Comparison of ENCODE assay signal across 10 cellular contexts in the genomic region with DNA sequence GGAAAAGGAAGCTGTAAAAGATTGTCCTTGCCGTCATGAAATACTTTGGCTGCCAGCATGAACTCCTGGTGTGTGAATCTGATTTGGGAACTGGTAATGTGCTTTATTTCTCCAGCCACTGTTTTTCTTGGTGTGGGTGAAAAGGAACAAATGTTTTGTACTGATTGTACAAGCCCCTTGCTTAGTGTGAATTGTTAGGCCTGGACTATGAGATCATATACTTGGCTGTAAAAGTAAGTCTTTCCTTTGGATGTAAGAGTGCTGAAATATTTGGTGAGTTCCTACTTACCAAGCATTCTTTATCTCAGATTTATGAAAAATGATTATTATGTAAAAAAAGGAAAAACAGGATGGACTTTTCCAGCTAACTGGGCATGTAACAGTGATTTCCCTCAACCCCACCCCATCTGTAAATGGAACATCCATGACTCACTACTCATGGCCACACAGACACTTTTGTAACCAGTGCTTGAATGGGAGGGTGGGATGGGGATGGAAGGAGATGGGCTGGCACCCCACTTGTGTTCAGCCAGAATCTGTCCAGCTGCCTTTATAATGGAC. TPM values are rescaled to one million over a fixed set of nuclear protein-coding genes. Genes with fewer than 3 reads are reported as not detected.
DNase-seq lines count a peak whose midpoint lies in the region; ATAC-seq, FAIRE-seq and TF ChIP-seq lines count a peak whose summit lies in the region.
"Had no signal": no experiment of that assay in that cellular context is flagged by ENCODE, and none has a peak within 500 bp of the region (broad histone marks: within the 10 kb centered on the region; RNA-seq: fewer than 3 reads in every experiment).

No MANE protein-coding gene starts in this region.

- ATAC-seq in HCT116 = no peak
- no peak for ATAC-seq in HG03432 (IDR thresholded peaks at IDR 0.05; ENCODE audit: unreplicated experiment)
- no peak for ATAC-seq in GM21528 (IDR thresholded peaks at IDR 0.05; ENCODE audit: low FRiP score, unreplicated experiment)
- ATAC-seq: naive thymus-derived CD4-positive, alpha-beta T cell had no signal

- intact Hi-C loops in HCT116 (cut with micrococcal nuclease) = no loop called here

- CTCF ChIA-PET in HCT116 (lab: Charles Lee) = no interaction called here

- FAIRE-seq in bronchial epithelial cell (lab: Jason Lieb, UNC) (no peak), small intestine (lab: Jason Lieb, UNC) (no peak)

- H3K9me3 ChIP-seq in HCT116 (ENCODE audit: control insufficient read depth in 1 of 2, insufficient read depth in 1 of 2, low read depth in 1 of 2, low read length in 2 of 2) (no peaks in the 10 kb centered on the region), small intestine (ENCODE audit: control insufficient read depth, low read depth) (no peaks in the 10 kb centered on the region)

- no peaks in the 10 kb centered on the region for H4K20me1 ChIP-seq in HCT116 (ENCODE audit: insufficient read depth)

- POLR2A ChIA-PET in HCT116 (lab: Charles Lee) = no interaction called here

- TF ChIP-seq RAD21 in HCT116 (IDR thresholded peaks at IDR 0.05; ENCODE audit: low read depth) = no peak

- H3K4me3 ChIP-seq in HCT116 (replicated peaks in 1 of 2; ENCODE audit: low read depth in 1 of 2, low read length in 2 of 2) (no peak overlapping the region), bronchial epithelial cell (ENCODE audit: low read depth, low read length) (no peak overlapping the region), small intestine (ENCODE audit: low read depth in 1 of 2, low read length in 2 of 2) (no peak overlapping the region)

- H3K27ac ChIP-seq in HCT116 (ENCODE audit: low read depth, low read length) = no peak overlapping the region
- H3K27ac ChIP-seq in small intestine (ENCODE audit: low read depth in 1 of 2, low read length in 1 of 2) = peak overlapping the region in 1 of 2 donors; percentile 88

- H3K27me3 ChIP-seq in HCT116 (ENCODE audit: insufficient read depth, low read length) = no peaks in the 10 kb centered on the region
- H3K27me3 ChIP-seq in bronchial epithelial cell (ENCODE audit: control insufficient read depth, insufficient read depth, low read length) = no peaks in the 10 kb centered on the region
- H3K27me3 ChIP-seq in small intestine (ENCODE audit: control insufficient read depth in 2 of 2, insufficient read depth in 2 of 2, low read length in 2 of 2) = no peaks in the 10 kb centered on the region

- BruUV-seq in HCT116 (replicated peaks; lab: Mats Ljungman, UMichigan) = no TSS peak

- 47 to 57% (median 54%) methylated on average over 1 of the region's 1 CpG for WGBS in small intestine, 3 donors

- no peaks in the 10 kb centered on the region for H3K9me2 ChIP-seq in HCT116 (ENCODE audit: insufficient read depth)

- no peak overlapping the region for H3K4me2 ChIP-seq in HCT116 (ENCODE audit: low read length)

- H3K36me3 ChIP-seq in HCT116 (ENCODE audit: control insufficient read depth in 1 of 2, insufficient read depth in 2 of 2, low read length in 2 of 2) = no peaks in the 10 kb centered on the region
- no peaks in the 10 kb centered on the region for H3K36me3 ChIP-seq in bronchial epithelial cell (ENCODE audit: control insufficient read depth, insufficient read depth, low read length)
- H3K36me3 ChIP-seq in small intestine (ENCODE audit: control insufficient read depth in 2 of 2, insufficient read depth in 2 of 2, low read length in 2 of 2) = no peaks in the 10 kb centered on the region

- no peak overlapping the region for H2AFZ ChIP-seq in HCT116 (ENCODE audit: low read depth, low read length, poor library complexity, severe bottlenecking)

- TF ChIP-seq POLR2A in HCT116 (IDR thresholded peaks at IDR 0.05; ENCODE audit: borderline replicate concordance, extremely low read depth, insufficient read depth, insufficient read length) = no peak

- H3K9ac ChIP-seq in HCT116 (ENCODE audit: low read length) = no peak overlapping the region

- RAD21 ChIA-PET in HCT116 (lab: Charles Lee; ENCODE audit: low non-redundant PET in 1 of 2, low total read pairs in 2 of 2, uncharacterized antibody in 2 of 2, unreplicated experiment in 2 of 2) = no interaction called here

- no peak for DNase-seq in HCT116 (ENCODE audit: low read depth, low spot score)
- DNase-seq in bronchial epithelial cell (ENCODE audit: low read depth) = peak; percentile 64
- peak; percentile 66 for DNase-seq in inferior parietal cortex (ENCODE audit: extremely low spot score)
- peak; percentile 37 for DNase-seq in small intestine
- DNase-seq in GM19240 (ENCODE audit: insufficient read length, low spot score) = no peak
- DNase-seq in NCI-H1105 treated with DMSO at 0.1 percent for 48 hours (lab: John Stamatoyannopoulos, UW) = no peak
- DNase-seq: Karpas-422; naive thymus-derived CD4-positive, alpha-beta T cell had no signal

- TF ChIP-seq CTCF in HCT116 (IDR thresholded peaks at IDR 0.05 in 2 of 3, conservative IDR thresholded peaks at IDR 0.05 in 1 of 3; ENCODE audit: borderline replicate concordance in 1 of 3, insufficient read depth in 1 of 3, low read depth in 2 of 3, low read length in 2 of 3) (no peak), bronchial epithelial cell (IDR thresholded peaks at IDR 0.05; ENCODE audit: insufficient read depth, low read length, severe bottlenecking) (no peak)

- H3K4me1 ChIP-seq in HCT116 (ENCODE audit: control insufficient read depth in 1 of 2, insufficient read depth in 2 of 2, low read length in 2 of 2) = peaks cover 0 to 7% of the 10 kb centered on the region in 2 experiments; a peak in 2 of 4 replicates
- peaks cover 0 to 20% of the 10 kb centered on the region in 2 donors for H3K4me1 ChIP-seq in small intestine (ENCODE audit: control insufficient read depth in 2 of 2, insufficient read depth in 1 of 2, low read depth in 1 of 2, low read length in 1 of 2)

- no peaks in the 10 kb centered on the region; the same call in 1 of the 2 replicates for H3K79me2 ChIP-seq in HCT116 (ENCODE audit: insufficient read depth, low read length)

TF ChIP-seq in HCT116, 20 proteins besides CTCF, POLR2A, EP300 and RAD21:
- TF ChIP-seq SIN3A (IDR thresholded peaks at IDR 0.05; ENCODE audit: low read depth) (no peak), FOSL1 (IDR thresholded peaks at IDR 0.05; ENCODE audit: low read depth) (0 out of 2 replicates have a peak, but pooled peaks have one; percentile 9), SP1 (IDR thresholded peaks at IDR 0.05; ENCODE audit: low read depth) (no peak)
TF ChIP-seq in HCT116: peak in this region for 1.

RNA-seq across cellular contexts. Expression of a gene that starts 6.3 kb away (rescaled TPM):
- total RNA-seq in HCT116 (2021; ENCODE audit: unreplicated experiment) = 4.8 TPM
- polyA plus RNA-seq in HCT116 (2012) = 0.81 and 1.2 TPM in 2 replicates
- 16.5 and 16.6 TPM in 2 replicates for total RNA-seq in bronchial epithelial cell
- 1 to 10 TPM; 3.5 to 9.6 (median 3.8) TPM for polyA plus RNA-seq in small intestine

RNA-seq across cellular contexts. Expression of a gene that starts 52.0 kb away (rescaled TPM):
- total RNA-seq in HCT116 (2021; ENCODE audit: unreplicated experiment) = 48.2 TPM
- polyA plus RNA-seq in HCT116 (2012) = 16.1 and 27.2 TPM in 2 replicates
- 16.3 and 18.1 TPM in 2 replicates for total RNA-seq in bronchial epithelial cell
- polyA plus RNA-seq in small intestine = 10 to 100 TPM; 28.4 to 46.5 (median 33.4) TPM

Comparison
In these comparisons a context has a peak if more than half of its experiments do, and no peak if none do; other contexts are left out.
1. DNase-seq: peak in bronchial epithelial cell (single experiment), inferior parietal cortex (single experiment) and small intestine (single experiment); none in HCT116 (single experiment), GM19240 (single experiment) and NCI-H1105 treated with DMSO at 0.1 percent for 48 hours (single experiment).